35 cellular contexts compared by ENCODE assay signal in genomic region chr15:20367093-20367492, GRCh38.
"Had no signal": no experiment of that assay in that cellular context is flagged by ENCODE, and none has a peak within 500 bp of the region (broad histone marks: within the 10 kb centered on the region; RNA-seq: fewer than 3 reads in every experiment).

No MANE protein-coding gene starts in this region.

- H3K9me3 Mint-ChIP-seq: activated B cell treated with CpG ODN at 0.5 μM for 24 hours; activated CD8-positive, alpha-beta T cell treated with anti-CD3 and anti-CD28 coated beads for 36 hours; activated naive CD8-positive, alpha-beta T cell treated with anti-CD3 and anti-CD28 coated beads for 36 hours; activated T-cell treated with anti-CD3 and anti-CD28 coated beads, Interleukin-2, amount 50 U/mL, for 72 hours; activated T-helper 17 cell treated with anti-CD3 and anti-CD28 coated beads, Interleukin-2, amount 50 U/mL, for 72 hours; IgD-negative memory B cell; T-helper 1 cell treated with Interleukin-12 subunit alpha and Interleukin-12 subunit beta and Interleukin-4 antibody, amounts not matched to agents 30 μg/mL and 1 μg/mL, for 36 hours; T-helper 2 cell treated with Interferon-gamma antibody and Interleukin-4, amounts not matched to agents 5 μg/mL and 100 μg/mL, for 36 hours had no signal

- ATAC-seq: activated CD8-positive, alpha-beta T cell treated with anti-CD3 and anti-CD28 coated beads for 36 hours; activated T-cell treated with anti-CD3 and anti-CD28 coated beads, Interleukin-2, amount 50 U/mL, for 72 hours; activated T-helper 17 cell treated with anti-CD3 and anti-CD28 coated beads, Interleukin-2, amount 50 U/mL, for 72 hours; PC-3 had no signal

- H3K36me3 Mint-ChIP-seq: activated naive CD8-positive, alpha-beta T cell treated with anti-CD3 and anti-CD28 coated beads for 36 hours; IgD-negative memory B cell had no signal

- H3K4me3 Mint-ChIP-seq: activated B cell treated with CpG ODN at 0.5 μM for 24 hours; activated CD8-positive, alpha-beta T cell treated with anti-CD3 and anti-CD28 coated beads for 36 hours; activated naive CD8-positive, alpha-beta T cell treated with anti-CD3 and anti-CD28 coated beads for 36 hours; activated T-cell treated with anti-CD3 and anti-CD28 coated beads, Interleukin-2, amount 50 U/mL, for 72 hours; activated T-helper 17 cell treated with anti-CD3 and anti-CD28 coated beads, Interleukin-2, amount 50 U/mL, for 72 hours; IgD-negative memory B cell; T-helper 1 cell treated with Interleukin-12 subunit alpha and Interleukin-12 subunit beta and Interleukin-4 antibody, amounts not matched to agents 30 μg/mL and 1 μg/mL, for 36 hours; T-helper 2 cell treated with Interferon-gamma antibody and Interleukin-4, amounts not matched to agents 5 μg/mL and 100 μg/mL, for 36 hours had no signal

- H3K4me1 Mint-ChIP-seq: activated B cell treated with CpG ODN at 0.5 μM for 24 hours; activated naive CD8-positive, alpha-beta T cell treated with anti-CD3 and anti-CD28 coated beads for 36 hours; activated T-helper 17 cell treated with anti-CD3 and anti-CD28 coated beads, Interleukin-2, amount 50 U/mL, for 72 hours; IgD-negative memory B cell had no signal

- DNase-seq: activated B cell treated with CpG ODN at 0.5 μM for 24 hours; activated CD4-positive, alpha-beta T cell treated with anti-CD3 and anti-CD28 coated beads for 48 hours; activated CD4-positive, alpha-beta T cell treated with anti-CD3 and anti-CD28 coated beads, Interleukin-2, amount 50 U/mL, for 4 hours; activated CD4-positive, CD25-positive, alpha-beta regulatory T cell treated with anti-CD3 and anti-CD28 coated beads, Interleukin-2, amount 50 U/mL, for 72 hours; activated CD8-positive, alpha-beta T cell treated with anti-CD3 and anti-CD28 coated beads for 36 hours; activated effector memory CD4-positive, alpha-beta T cell treated with anti-CD3 and anti-CD28 coated beads, Interleukin-2, amount 50 U/mL, for 16 hours; activated naive CD4-positive, alpha-beta T cell; activated naive CD4-positive, alpha-beta T cell treated with anti-CD3 and anti-CD28 coated beads, Interleukin-2, amount 50 U/mL, for 16 hours; activated naive CD8-positive, alpha-beta T cell treated with anti-CD3 and anti-CD28 coated beads for 36 hours; activated T-cell treated with anti-CD3 and anti-CD28 coated beads, Interleukin-2, amount 50 U/mL, for 1 hour; activated T-cell treated with anti-CD3 and anti-CD28 coated beads, Interleukin-2, amount 50 U/mL, for 72 hours; amniotic stem cell; Kasumi-1; KG1; MG63; NCI-H1048; NCI-H1105 treated with DMSO at 0.1 percent for 48 hours; NCI-H1436 treated with DMSO at 0.1 percent for 48 hours; NCI-H1694 treated with DMSO at 0.1 percent for 48 hours; NCI-H2029; NCI-H2107; NCI-H2171; NCI-H510A; NCI-H526; NCI-H748 treated with DMSO at 0.1 percent for 48 hours; NK-92 treated with Interleukin-12 subunit alpha and Interleukin-12 subunit beta, amount 100 ng/mL, for 24 hours; PC-3; Peyer's patch; RPMI8226; SHP77 treated with DMSO at 0.1 percent for 48 hours; SK-N-SH had no signal

- H3K27me3 Mint-ChIP-seq: activated B cell treated with CpG ODN at 0.5 μM for 24 hours; activated CD8-positive, alpha-beta T cell treated with anti-CD3 and anti-CD28 coated beads for 36 hours; activated naive CD8-positive, alpha-beta T cell treated with anti-CD3 and anti-CD28 coated beads for 36 hours; activated T-helper 17 cell treated with anti-CD3 and anti-CD28 coated beads, Interleukin-2, amount 50 U/mL, for 72 hours; IgD-negative memory B cell had no signal

- H3K27ac Mint-ChIP-seq: activated B cell treated with CpG ODN at 0.5 μM for 24 hours; activated CD8-positive, alpha-beta T cell treated with anti-CD3 and anti-CD28 coated beads for 36 hours; activated naive CD8-positive, alpha-beta T cell treated with anti-CD3 and anti-CD28 coated beads for 36 hours; activated T-cell treated with anti-CD3 and anti-CD28 coated beads, Interleukin-2, amount 50 U/mL, for 72 hours; activated T-helper 17 cell treated with anti-CD3 and anti-CD28 coated beads, Interleukin-2, amount 50 U/mL, for 72 hours; IgD-negative memory B cell; T-helper 1 cell treated with Interleukin-12 subunit alpha and Interleukin-12 subunit beta and Interleukin-4 antibody, amounts not matched to agents 30 μg/mL and 1 μg/mL, for 36 hours; T-helper 2 cell treated with Interferon-gamma antibody and Interleukin-4, amounts not matched to agents 5 μg/mL and 100 μg/mL, for 36 hours had no signal
